25 cellular contexts compared by ENCODE assay signal in genomic region chr13:112974676-112975075, GRCh38. TPM values are rescaled to one million over a fixed set of nuclear protein-coding genes. Genes with fewer than 3 reads are reported as not detected.
DNase-seq lines count a peak whose midpoint lies in the region; ATAC-seq and TF ChIP-seq lines count a peak whose summit lies in the region.
"Had no signal": no experiment of that assay in that cellular context is flagged by ENCODE, and none has a peak within 500 bp of the region (broad histone marks: within the 10 kb centered on the region; RNA-seq: fewer than 3 reads in every experiment).

No MANE protein-coding gene starts in this region.

- H3K27ac ChIP-seq in thyroid gland = no peak overlapping the region
- H3K27ac ChIP-seq: SJSA1 had no signal

- WGBS in thyroid gland, 2 donors = 83 to 90% methylated on average over 13 of the region's 13 CpGs

- intact Hi-C loops in thyroid gland (cut with DNase I) = no loop called here

- peak; percentile 6 for DNase-seq in EL
- peak; percentile 74 to 85 for DNase-seq in NCI-H526 (lab: John Stamatoyannopoulos, UW)
- peak; percentile 41 for DNase-seq in inferior parietal cortex (ENCODE audit: extremely low spot score)
- DNase-seq in AML-193 (lab: John Stamatoyannopoulos, UW) = no peak
- DNase-seq in thyroid gland = no peak
- DNase-seq: C1 segment of cervical spinal cord; CD4-positive, alpha-beta memory T cell; COR-L47; GDM1; GOT3; HFFc6; Kasumi-1; NCI-H1694 treated with DMSO at 0.1 percent for 48 hours; NCI-H2081 treated with DMSO at 0.1 percent for 48 hours; NCI-H2171 treated with DMSO at 0.1 percent for 48 hours; NCI-H524; NCI-H82; NK-92 treated with Interleukin-12 subunit alpha and Interleukin-12 subunit beta, amount 100 ng/mL, for 24 hours; PC-3 had no signal

- ATAC-seq in HG03039 (IDR thresholded peaks at IDR 0.05; ENCODE audit: unreplicated experiment) = no peak
- ATAC-seq: K562, PC-3 had no signal

- no peak for TF ChIP-seq POLR2A in thyroid gland (IDR thresholded peaks at IDR 0.05)

- H3K9ac ChIP-seq in skeletal muscle satellite cell (ENCODE audit: low read depth, low read length) = no peak overlapping the region

- no peak for TF ChIP-seq CTCF in thyroid gland (IDR thresholded peaks at IDR 0.05)

- peak overlapping the region; percentile 67 for H3K4me2 ChIP-seq in skeletal muscle satellite cell (ENCODE audit: low read length)

- H3K36me3 ChIP-seq in skeletal muscle satellite cell (ENCODE audit: insufficient read depth, low read length) (no peaks in the 10 kb centered on the region), thyroid gland (no peaks in the 10 kb centered on the region)
- H3K36me3 ChIP-seq: HAP-1, SJSA1 had no signal

- H3K4me1 ChIP-seq in skeletal muscle satellite cell (ENCODE audit: control insufficient read depth, insufficient read depth, low read length) = peaks cover 3% of the 10 kb centered on the region
- H3K4me1 ChIP-seq in thyroid gland = peaks cover 4 to 10% of the 10 kb centered on the region in 2 donors
- H3K4me1 ChIP-seq: SJSA1 had no signal

- H3K27me3 ChIP-seq in skeletal muscle satellite cell (ENCODE audit: control insufficient read depth, insufficient read depth, low read length) (peaks cover 83% of the 10 kb centered on the region), thyroid gland (no peaks in the 10 kb centered on the region)

- H3K4me3 ChIP-seq in skeletal muscle satellite cell (ENCODE audit: low read length) = peak overlapping the region; percentile 33
- no peak overlapping the region for H3K4me3 ChIP-seq in thyroid gland (replicated peaks in 1 of 3)
- H3K4me3 ChIP-seq: HAP-1, K562, SJSA1 had no signal

- no peaks in the 10 kb centered on the region for H3K9me3 ChIP-seq in skeletal muscle satellite cell (replicated peaks; ENCODE audit: low read length)
- no peaks in the 10 kb centered on the region for H3K9me3 ChIP-seq in thyroid gland
- H3K9me3 ChIP-seq: HAP-1, SJSA1 had no signal

RNA-seq across cellular contexts. Expression of gene MCF2L, which starts 5.7 kb away (rescaled TPM):
- total RNA-seq in skeletal muscle satellite cell (2012; rRNA removed) = 6.6 and 8.6 TPM in 2 replicates
- 10 to 100 TPM; 35.6 to 83.4 (median 43.6) TPM for total RNA-seq in thyroid gland
- total RNA-seq: HFFc6, MCF 10A had no signal

Comparison
In these comparisons a context has a peak if more than half of its experiments do, and no peak if none do; other contexts are left out.
1. DNase-seq: peak in EL (single experiment), NCI-H526 (2 of 2) and inferior parietal cortex (single experiment); none in AML-193 (0 of 2) and thyroid gland (0 of 2).